9 cellular contexts compared by ENCODE assay signal in genomic region chr22:24175160-24175808, GRCh38. TPM values are rescaled to one million over a fixed set of nuclear protein-coding genes. Genes with fewer than 3 reads are reported as not detected.
DNase-seq lines count a peak whose midpoint lies in the region; ATAC-seq and TF ChIP-seq lines count a peak whose summit lies in the region.
"Had no signal": no experiment of that assay in that cellular context is flagged by ENCODE, and none has a peak within 500 bp of the region (broad histone marks: within the 10 kb centered on the region; RNA-seq: fewer than 3 reads in every experiment).

No MANE protein-coding gene starts in this region.

- POLR2A ChIA-PET in OCI-LY7 (lab: Charles Lee), result no interaction called here
- POLR2A ChIA-PET in naive thymus-derived CD4-positive, alpha-beta T cell (lab: Charles Lee), result interaction anchor here (0.6 to 4.1 kb wide), 4 partner anchors 18 to 61 kb away, joined by 3 to 17 read pairs (median 6); no protein-coding TSS in a partner anchor

- H3K9me3 ChIP-seq in OCI-LY7 (ENCODE audit: low read length), result no peaks in the 10 kb centered on the region
- H3K9me3 ChIP-seq in esophagus squamous epithelium, result no peaks in the 10 kb centered on the region
- H3K9me3 ChIP-seq in naive thymus-derived CD4-positive, alpha-beta T cell (ENCODE audit: control insufficient read depth in 2 of 3, low read length in 3 of 3), result no peaks in the 10 kb centered on the region

- no peak overlapping the region for H3K4me3 Mint-ChIP-seq in activated T-cell treated with anti-CD3 and anti-CD28 coated beads, Interleukin-2, amount 50 U/mL, for 4 hours
- no peak overlapping the region for H3K4me3 Mint-ChIP-seq in naive thymus-derived CD4-positive, alpha-beta T cell

- intact Hi-C loops in OCI-LY7 (cut with micrococcal nuclease; ENCODE audit: unreplicated experiment) (loop anchor here (1.0 to 5.0 kb wide), 2 partner anchors 68 to 188 kb away; no protein-coding TSS in a partner anchor), esophagus squamous epithelium (cut with DNase I) (no loop called here)
- intact Hi-C loops in naive thymus-derived CD4-positive, alpha-beta T cell (cut with micrococcal nuclease), result loop anchor here (1.0 to 5.0 kb wide), 5 partner anchors 19 to 193 kb away; partner anchors contain the start of gene GSTT2 (in 1 of the 2)

- no peak overlapping the region for H3K4me3 ChIP-seq in OCI-LY7 (ENCODE audit: low read depth, low read length, poor library complexity, severe bottlenecking)
- no peak overlapping the region for H3K4me3 ChIP-seq in esophagus squamous epithelium
- no peak overlapping the region for H3K4me3 ChIP-seq in naive thymus-derived CD4-positive, alpha-beta T cell (ENCODE audit: low read length)
- H3K4me3 ChIP-seq: skin epidermis had no signal

- H4K20me1 ChIP-seq in OCI-LY7 (ENCODE audit: insufficient read depth, low read length), result no peaks in the 10 kb centered on the region

- H3K36me3 Mint-ChIP-seq in activated T-cell treated with anti-CD3 and anti-CD28 coated beads, Interleukin-2, amount 50 U/mL, for 4 hours (ENCODE audit: insufficient read depth), result peaks cover 9% of the 10 kb centered on the region
- H3K36me3 Mint-ChIP-seq in naive thymus-derived CD4-positive, alpha-beta T cell, result peaks cover 0 to 2% (median 0%) of the 10 kb centered on the region in 5 donors

- no peaks in the 10 kb centered on the region for H3K27me3 Mint-ChIP-seq in activated T-cell treated with anti-CD3 and anti-CD28 coated beads, Interleukin-2, amount 50 U/mL, for 4 hours (ENCODE audit: low read depth)
- no peaks in the 10 kb centered on the region for H3K27me3 Mint-ChIP-seq in naive thymus-derived CD4-positive, alpha-beta T cell

- peak; percentile 86 for TF ChIP-seq CTCF in OCI-LY7 (conservative IDR thresholded peaks at IDR 0.05; ENCODE audit: low read length)
- peak; percentile 57 to 81 (median 74) for TF ChIP-seq CTCF in esophagus squamous epithelium (IDR thresholded peaks at IDR 0.05)

- no peak overlapping the region for H3K27ac ChIP-seq in OCI-LY7 (ENCODE audit: low read depth, low read length, poor library complexity, severe bottlenecking)
- peak overlapping the region; percentile 23 to 86 (median 72) for H3K27ac ChIP-seq in esophagus squamous epithelium
- no peak overlapping the region for H3K27ac ChIP-seq in naive thymus-derived CD4-positive, alpha-beta T cell (ENCODE audit: low read depth, low read length)

- no TSS peak for BruUV-seq in OCI-LY7 (replicated peaks; lab: Mats Ljungman, UMichigan)

- H3K9me3 Mint-ChIP-seq in activated T-cell treated with anti-CD3 and anti-CD28 coated beads, Interleukin-2, amount 50 U/mL, for 4 hours, result no peaks in the 10 kb centered on the region
- no peaks in the 10 kb centered on the region for H3K9me3 Mint-ChIP-seq in naive thymus-derived CD4-positive, alpha-beta T cell

- CTCF ChIA-PET in OCI-LY7 (lab: Charles Lee; ENCODE audit: unreplicated experiment), result interaction anchor here (0.9 kb wide), 1 partner anchor 19 kb away, joined by 3 read pairs; no protein-coding TSS in a partner anchor
- CTCF ChIA-PET in naive thymus-derived CD4-positive, alpha-beta T cell (lab: Charles Lee), result interaction anchor here (0.9 to 7.4 kb wide), 15 partner anchors 10 to 73 kb away, joined by 3 to 93 read pairs (median 5); no protein-coding TSS in a partner anchor

- H3K4me1 ChIP-seq in OCI-LY7 (ENCODE audit: insufficient read depth, low read length, poor library complexity, severe bottlenecking) (no peaks in the 10 kb centered on the region), esophagus squamous epithelium (peaks cover 0 to 46% (median 5%) of the 10 kb centered on the region in 3 donors)
- H3K4me1 ChIP-seq in naive thymus-derived CD4-positive, alpha-beta T cell (ENCODE audit: control insufficient read depth in 2 of 2, insufficient read depth in 2 of 2, low read length in 2 of 2), result no peaks in the 10 kb centered on the region

- no peak for TF ChIP-seq POLR2A in esophagus squamous epithelium (IDR thresholded peaks at IDR 0.05)

- 41 to 60% methylated on average over 1 to 6 of the region's 11 CpGs for WGBS in esophagus squamous epithelium, 2 donors

- ATAC-seq in activated T-cell treated with anti-CD3 and anti-CD28 coated beads, Interleukin-2, amount 50 U/mL, for 4 hours, result peak; percentile 51 to 62
- peak; percentile 73 for ATAC-seq in naive thymus-derived CD4-positive, alpha-beta T cell
- peak; percentile 53 for ATAC-seq in stimulated activated naive CD8-positive, alpha-beta T cell treated with anti-CD3 and anti-CD28 coated beads, Interleukin-15, Interleukin-2, amounts not matched to agents 100 U/mL and 50 U/mL, for 24 hours
- ATAC-seq in GM21717 (IDR thresholded peaks at IDR 0.05; ENCODE audit: unreplicated experiment), result no peak

- H3K9me2 ChIP-seq in OCI-LY7 (ENCODE audit: insufficient read depth, low read length), result no peaks in the 10 kb centered on the region

- H3K4me1 Mint-ChIP-seq in activated T-cell treated with anti-CD3 and anti-CD28 coated beads, Interleukin-2, amount 50 U/mL, for 4 hours (ENCODE audit: low read depth), result no peaks in the 10 kb centered on the region
- H3K4me1 Mint-ChIP-seq in naive thymus-derived CD4-positive, alpha-beta T cell, result no peaks in the 10 kb centered on the region

- DNase-seq in SKM-1 treated with dmso at 0.1 percent for 144 hours (lab: John Stamatoyannopoulos, UW; ENCODE audit: unreplicated experiment) (peak; percentile 15), SKM-1 (lab: John Stamatoyannopoulos, UW; ENCODE audit: unreplicated experiment) (no peak), OCI-LY7 (ENCODE audit: low spot score) (peak; percentile 69), esophagus squamous epithelium (lab: John Stamatoyannopoulos, UW) (no peak)
- peak; percentile 68 for DNase-seq in activated T-cell treated with anti-CD3 and anti-CD28 coated beads, Interleukin-2, amount 50 U/mL, for 4 hours
- DNase-seq in naive thymus-derived CD4-positive, alpha-beta T cell, result peak; percentile 35 to 69 (median 60)
- peak; percentile 79 for DNase-seq in stimulated activated naive CD8-positive, alpha-beta T cell treated with anti-CD3 and anti-CD28 coated beads, Interleukin-15, Interleukin-2, amounts not matched to agents 100 U/mL and 50 U/mL, for 24 hours

- H3K27ac Mint-ChIP-seq in naive thymus-derived CD4-positive, alpha-beta T cell, result peak overlapping the region in 3 of 9 donors; percentile 17 to 46 (median 34)

- H3K4me2 ChIP-seq in OCI-LY7 (ENCODE audit: low read length), result no peak overlapping the region

- no peaks in the 10 kb centered on the region for H3K27me3 ChIP-seq in esophagus squamous epithelium
- no peaks in the 10 kb centered on the region for H3K27me3 ChIP-seq in naive thymus-derived CD4-positive, alpha-beta T cell (ENCODE audit: control insufficient read depth in 2 of 2, insufficient read depth in 2 of 2, low read length in 2 of 2)

- H2AFZ ChIP-seq in OCI-LY7 (ENCODE audit: low read length), result no peak overlapping the region

- H3K36me3 ChIP-seq in OCI-LY7 (ENCODE audit: insufficient read depth, low read length) (peaks cover 26% of the 10 kb centered on the region; the same call in 1 of the 2 replicates), esophagus squamous epithelium (peaks cover 4 to 86% (median 20%) of the 10 kb centered on the region in 3 donors)
- H3K36me3 ChIP-seq in naive thymus-derived CD4-positive, alpha-beta T cell (ENCODE audit: control insufficient read depth in 2 of 3, insufficient read depth in 3 of 3, low read length in 3 of 3), result peaks cover 5 to 84% (median 11%) of the 10 kb centered on the region in 3 experiments

- no peaks in the 10 kb centered on the region for H3K79me2 ChIP-seq in OCI-LY7 (ENCODE audit: insufficient read depth, low read depth, low read length)

RNA-seq across cellular contexts. Expression of gene SUSD2, which starts 6.0 kb away (rescaled TPM):
- total RNA-seq in OCI-LY7 (2014; rRNA removed; shearing (Covaris generic)), result 0.41 and 0.54 TPM in 2 replicates
- total RNA-seq in OCI-LY7 (2022) (0.38 and 0.39 TPM in 2 replicates), esophagus squamous epithelium (1 to 10 TPM; 1.1 to 2.5 (median 1.6) TPM)
- total RNA-seq in activated T-cell treated with anti-CD3 and anti-CD28 coated beads, Interleukin-2, amount 50 U/mL, for 4 hours, result 1 to 10 TPM; 1.2 to 1.7 (median 1.6) TPM
- total RNA-seq in naive thymus-derived CD4-positive, alpha-beta T cell, result 1 to 10 TPM; 1.0 to 2.3 (median 1.7) TPM
- under 1 TPM in 1 of 2 donors, not detected in 1; 0.40 TPM for polyA plus RNA-seq in naive thymus-derived CD4-positive, alpha-beta T cell

Comparison
In these comparisons a context has a peak if more than half of its experiments do, and no peak if none do; other contexts are left out.
1. DNase-seq: peak in SKM-1 treated with dmso at 0.1 percent for 144 hours (single experiment), OCI-LY7 (single experiment), activated T-cell treated with anti-CD3 and anti-CD28 coated beads, Interleukin-2, amount 50 U/mL, for 4 hours (single experiment), naive thymus-derived CD4-positive, alpha-beta T cell (9 of 9) and stimulated activated naive CD8-positive, alpha-beta T cell treated with anti-CD3 and anti-CD28 coated beads, Interleukin-15, Interleukin-2, amounts not matched to agents 100 U/mL and 50 U/mL, for 24 hours (single experiment); none in SKM-1 (single experiment) and esophagus squamous epithelium (single experiment).
2. H3K27ac ChIP-seq: peak in esophagus squamous epithelium (4 of 4); none in OCI-LY7 (single experiment) and naive thymus-derived CD4-positive, alpha-beta T cell (single experiment).